ENCODE assay signal across 1 cellular context in genomic region chr16:89922477-89922883, GRCh38.
TF ChIP-seq lines count a peak whose summit lies in the region.

No MANE protein-coding gene starts in this region.

TF ChIP-seq in HepG2, 621 proteins besides CTCF, POLR2A, EP300 and RAD21 (continued from another document and continues in another):
- TF ChIP-seq PRDM15 (CRISPR knock-in tag; IDR thresholded peaks at IDR 0.05) (peak; percentile 22; the same call in 1 of the 2 replicates), ZNF770 (CRISPR knock-in tag; IDR thresholded peaks at IDR 0.05) (no peak), CAMTA2 (CRISPR knock-in tag; IDR thresholded peaks at IDR 0.05; ENCODE audit: borderline replicate concordance) (no peak; the same call in none of the 2 replicates), ZNF598 (CRISPR knock-in tag; IDR thresholded peaks at IDR 0.05; ENCODE audit: borderline replicate concordance) (no peak), EZH2 (conservative IDR thresholded peaks at IDR 0.05; ENCODE audit: low read depth, low read length) (no peak), U2AF2 (IDR thresholded peaks at IDR 0.05; ENCODE audit: low read depth, low read length) (0 out of 2 replicates have a peak, but pooled peaks have one; percentile 52), ELF1 (CRISPR knock-in tag; IDR thresholded peaks at IDR 0.05) (peak; percentile 56; the same call in 1 of the 2 replicates), NR2F6 (IDR thresholded peaks at IDR 0.05) (no peak), NR2F6 (CRISPR knock-in tag; IDR thresholded peaks at IDR 0.05) (peak; percentile 17; the same call in 1 of the 2 replicates), CREM (IDR thresholded peaks at IDR 0.05) (0 out of 2 replicates have a peak, but pooled peaks have one; percentile 2), CREM (CRISPR knock-in tag; IDR thresholded peaks at IDR 0.05) (no peak), ZNF253 (CRISPR knock-in tag; IDR thresholded peaks at IDR 0.05; ENCODE audit: borderline replicate concordance) (no peak), MIER3 (CRISPR knock-in tag; IDR thresholded peaks at IDR 0.05; ENCODE audit: borderline replicate concordance) (no peak; the same call in 1 of the 2 replicates), ZNF33B (CRISPR knock-in tag; IDR thresholded peaks at IDR 0.05) (no peak), PITX1 (CRISPR knock-in tag; IDR thresholded peaks at IDR 0.05) (no peak), BRF2 (CRISPR knock-in tag; IDR thresholded peaks at IDR 0.05) (no peak), FOXK2 (IDR thresholded peaks at IDR 0.05) (no peak), SIX4 (CRISPR knock-in tag; IDR thresholded peaks at IDR 0.05) (no peak), HMGXB3 (CRISPR knock-in tag; IDR thresholded peaks at IDR 0.05; ENCODE audit: borderline replicate concordance) (no peak), ZNF75D (CRISPR knock-in tag; IDR thresholded peaks at IDR 0.05; ENCODE audit: borderline replicate concordance) (no peak), IRF1 (CRISPR knock-in tag; IDR thresholded peaks at IDR 0.05; ENCODE audit: low read depth) (no peak), ATRX (CRISPR knock-in tag; IDR thresholded peaks at IDR 0.05; ENCODE audit: borderline replicate concordance) (no peak), ZNF720 (CRISPR knock-in tag; IDR thresholded peaks at IDR 0.05) (no peak), MBD4 (IDR thresholded peaks at IDR 0.05; ENCODE audit: borderline replicate concordance, low read length) (no peak), KDM6A (CRISPR knock-in tag; IDR thresholded peaks at IDR 0.05; ENCODE audit: low read depth) (no peak), BRCA1 (CRISPR knock-in tag; IDR thresholded peaks at IDR 0.05) (0 out of 2 replicates have a peak, but pooled peaks have one; percentile 0), REL (CRISPR knock-in tag; conservative IDR thresholded peaks at IDR 0.05) (peak; percentile 69; the same call in 1 of the 2 replicates), ZNF431 (CRISPR knock-in tag; IDR thresholded peaks at IDR 0.05; ENCODE audit: borderline replicate concordance, low read depth) (no peak), ZNF724P (CRISPR knock-in tag; IDR thresholded peaks at IDR 0.05; ENCODE audit: borderline replicate concordance) (no peak), CSRNP2 (CRISPR knock-in tag; conservative IDR thresholded peaks at IDR 0.05; ENCODE audit: low read depth) (no peak), ZNF572 (CRISPR knock-in tag; IDR thresholded peaks at IDR 0.05) (0 out of 2 replicates have a peak, but pooled peaks have one; percentile 8), MIXL1 (CRISPR knock-in tag; IDR thresholded peaks at IDR 0.05) (no peak), PHB2 (IDR thresholded peaks at IDR 0.05; ENCODE audit: partially characterized antibody) (no peak), BCL3 (CRISPR knock-in tag; IDR thresholded peaks at IDR 0.05) (no peak), ZBTB3 (CRISPR knock-in tag; IDR thresholded peaks at IDR 0.05; ENCODE audit: borderline replicate concordance, low read depth) (peak; percentile 61; the same call in 1 of the 2 replicates), MEF2D (CRISPR knock-in tag; IDR thresholded peaks at IDR 0.05) (no peak; the same call in 1 of the 2 replicates), ZNF574 (CRISPR knock-in tag; IDR thresholded peaks at IDR 0.05) (no peak), DDIT3 (CRISPR knock-in tag; IDR thresholded peaks at IDR 0.05) (no peak), ELK4 (CRISPR knock-in tag; IDR thresholded peaks at IDR 0.05; ENCODE audit: borderline replicate concordance) (no peak), ZFP37 (CRISPR knock-in tag; IDR thresholded peaks at IDR 0.05; ENCODE audit: borderline replicate concordance) (0 out of 2 replicates have a peak, but pooled peaks have one; percentile 44)
